10 cellular contexts compared by ENCODE assay signal in genomic region chr10:103736763-103737162, GRCh38.
DNase-seq lines count a peak whose midpoint lies in the region; ATAC-seq, FAIRE-seq and TF ChIP-seq lines count a peak whose summit lies in the region.
"Had no signal": no experiment of that assay in that cellular context is flagged by ENCODE, and none has a peak within 500 bp of the region (broad histone marks: within the 10 kb centered on the region; RNA-seq: fewer than 3 reads in every experiment).

No MANE protein-coding gene starts in this region.

- no peak overlapping the region for H3K4me2 ChIP-seq in GM12878 (ENCODE audit: control insufficient read depth, insufficient read depth)

- H3K4me3 Mint-ChIP-seq in progenitor cell of endocrine pancreas (ENCODE audit: low read depth): no peak overlapping the region
- no peak overlapping the region for H3K4me3 Mint-ChIP-seq in stimulated activated memory B cell treated with anti-CD40 and anti-IgM and Interleukin-4, amounts not matched to agents 10 μg/mL and 1 μg/mL and 100 μg/mL, for 72 hours

- H3K4me1 ChIP-seq in GM12878 (ENCODE audit: control insufficient read depth, insufficient read depth, low read length): no peaks in the 10 kb centered on the region
- peaks cover 0 to 22% (median 5%) of the 10 kb centered on the region in 6 donors for H3K4me1 ChIP-seq in spleen

- no peak overlapping the region for H3K27ac Mint-ChIP-seq in progenitor cell of endocrine pancreas
- H3K27ac Mint-ChIP-seq in stimulated activated memory B cell treated with anti-CD40 and anti-IgM and Interleukin-4, amounts not matched to agents 10 μg/mL and 1 μg/mL and 100 μg/mL, for 72 hours: no peak overlapping the region

- H3K27me3 ChIP-seq in GM12878 (replicated peaks in 1 of 2; ENCODE audit: control insufficient read depth in 2 of 2, insufficient read depth in 2 of 2, low read length in 1 of 2) (peaks cover 0 to 3% of the 10 kb centered on the region in 2 experiments; a peak in 1 of 4 replicates), spleen (replicated peaks in 1 of 7) (no peaks in the 10 kb centered on the region)
- H3K27me3 ChIP-seq: BLaER1 had no signal

- SMC1A ChIA-PET in GM12878 (lab: Charles Lee; ENCODE audit: uncharacterized antibody, unreplicated experiment): no interaction called here

- TF ChIP-seq CTCF in GM12878 (IDR thresholded peaks at IDR 0.05 in 2 of 3, conservative IDR thresholded peaks at IDR 0.05 in 1 of 3; ENCODE audit: control insufficient read depth in 2 of 3, extremely low read depth in 1 of 3, insufficient read depth in 1 of 3, low read depth in 3 of 3, low read length in 3 of 3) (no peak), progenitor cell of endocrine pancreas (IDR thresholded peaks at IDR 0.05; ENCODE audit: unreplicated experiment) (peak; percentile 9), spleen (IDR thresholded peaks at IDR 0.05 in 8 of 11, conservative IDR thresholded peaks at IDR 0.05 in 3 of 11) (no peak)

- no peaks in the 10 kb centered on the region; the same call in 2 of the 3 replicates for H3K9me3 ChIP-seq in GM12878 (replicated peaks; ENCODE audit: control insufficient read depth, insufficient read depth, low read length)
- H3K9me3 ChIP-seq in spleen: no peaks in the 10 kb centered on the region
- H3K9me3 ChIP-seq: BLaER1 had no signal

- peaks cover 4% of the 10 kb centered on the region for H3K36me3 Mint-ChIP-seq in progenitor cell of endocrine pancreas (ENCODE audit: insufficient read depth)
- no peaks in the 10 kb centered on the region for H3K36me3 Mint-ChIP-seq in stimulated activated memory B cell treated with anti-CD40 and anti-IgM and Interleukin-4, amounts not matched to agents 10 μg/mL and 1 μg/mL and 100 μg/mL, for 72 hours

- no peak overlapping the region for H2AFZ ChIP-seq in GM12878 (ENCODE audit: control insufficient read depth, low read depth, low read length)
- H2AFZ ChIP-seq: parathyroid adenoma had no signal

- H3K4me3 ChIP-seq in GM12878 (no peak overlapping the region), spleen (no peak overlapping the region)
- H3K4me3 ChIP-seq: BLaER1 had no signal

- no peak for TF ChIP-seq POLR2A in GM12878 (IDR thresholded peaks at IDR 0.05; ENCODE audit: low read depth, low read length)
- TF ChIP-seq POLR2A in spleen (IDR thresholded peaks at IDR 0.05): no peak

- RAD21 ChIA-PET in GM12878 (lab: Charles Lee; ENCODE audit: unreplicated experiment): interaction anchor here (0.6 kb wide), 1 partner anchor 84 kb away, joined by 5 read pairs; no protein-coding TSS in a partner anchor

- intact Hi-C loops in GM12878 (cut with micrococcal nuclease; ENCODE audit: unreplicated experiment) (no loop called here), spleen (cut with DNase I; ENCODE audit: low total_unique reads) (no loop called here)

- CTCF ChIA-PET in GM12878 (lab: Yijun Ruan, JAX): interaction anchor here (0.8 to 1.3 kb wide), 3 partner anchors 18 to 145 kb away, joined by 3 read pairs; no protein-coding TSS in a partner anchor

- ATAC-seq in GM12878: peak; percentile 77
- no peak for ATAC-seq in stimulated activated memory B cell treated with anti-CD40 and anti-IgM and Interleukin-4, amounts not matched to agents 10 μg/mL and 1 μg/mL and 100 μg/mL, for 72 hours

- no peaks in the 10 kb centered on the region for H3K79me2 ChIP-seq in GM12878 (ENCODE audit: control insufficient read depth, insufficient read depth, low read length)
- H3K79me2 ChIP-seq: parathyroid adenoma had no signal

- H3K36me3 ChIP-seq in GM12878 (ENCODE audit: control insufficient read depth in 2 of 2, insufficient read depth in 2 of 2, low read length in 1 of 2) (no peaks in the 10 kb centered on the region), spleen (no peaks in the 10 kb centered on the region)

- TF ChIP-seq EP300 in GM12878 (IDR thresholded peaks at IDR 0.05; ENCODE audit: borderline replicate concordance in 1 of 2, control insufficient read depth in 1 of 2, low read depth in 2 of 2, low read length in 2 of 2): no peak

- 0% methylated on average over 3 of the region's 3 CpGs for WGBS in GM12878 (ENCODE audit: insufficient coverage, insufficient replicate concordance, low lambda C conversion rate, missing lambda C conversion rate)
- WGBS in spleen, 5 donors: 70 to 88% (median 76%) methylated on average over 3 of the region's 3 CpGs

- TF ChIP-seq RAD21 in GM12878 (IDR thresholded peaks at IDR 0.05; ENCODE audit: insufficient read depth, low read depth, low read length): no peak

- POLR2A ChIA-PET in GM12878 (lab: Charles Lee): interaction anchor here (0.5 kb wide), 1 partner anchor 72 kb away, joined by 3 read pairs; no protein-coding TSS in a partner anchor

- in situ Hi-C loops in GM12878 (cut with MboI): no loop called here

- DNase-seq in NCI-H748 (lab: John Stamatoyannopoulos, UW; ENCODE audit: unreplicated experiment) (peak; percentile 55), NCI-H748 treated with DMSO at 0.1 percent for 48 hours (lab: John Stamatoyannopoulos, UW) (no peak), NAMALWA (ENCODE audit: low spot score) (peak; percentile 79), GM12878 (ENCODE audit: low read depth, low spot score) (no peak), progenitor cell of endocrine pancreas (ENCODE audit: low spot score, unreplicated experiment) (no peak), spleen (no peak), cerebellar nuclear complex (lab: John Stamatoyannopoulos, UW) (no peak)

- no peak overlapping the region for H3K9ac ChIP-seq in GM12878 (ENCODE audit: control insufficient read depth, insufficient read depth, low read length)
- H3K9ac ChIP-seq: BLaER1, parathyroid adenoma had no signal

- H4K20me1 ChIP-seq in GM12878 (ENCODE audit: control insufficient read depth, insufficient read depth): no peaks in the 10 kb centered on the region

- no peaks in the 10 kb centered on the region for H3K27me3 Mint-ChIP-seq in progenitor cell of endocrine pancreas
- H3K27me3 Mint-ChIP-seq in stimulated activated memory B cell treated with anti-CD40 and anti-IgM and Interleukin-4, amounts not matched to agents 10 μg/mL and 1 μg/mL and 100 μg/mL, for 72 hours: peaks cover 20% of the 10 kb centered on the region

- FAIRE-seq in GM12878 (lab: Jason Lieb, UNC): no peak

- BruUV-seq in GM12878 (replicated peaks; lab: Mats Ljungman, UMichigan): no TSS peak

- H3K4me1 Mint-ChIP-seq in progenitor cell of endocrine pancreas (ENCODE audit: low read depth): peaks cover 12% of the 10 kb centered on the region
- no peaks in the 10 kb centered on the region for H3K4me1 Mint-ChIP-seq in stimulated activated memory B cell treated with anti-CD40 and anti-IgM and Interleukin-4, amounts not matched to agents 10 μg/mL and 1 μg/mL and 100 μg/mL, for 72 hours

- H3K27ac ChIP-seq in GM12878 (ENCODE audit: control insufficient read depth, insufficient read depth): no peak overlapping the region
- no peak overlapping the region for H3K27ac ChIP-seq in spleen
- H3K27ac ChIP-seq: BLaER1, parathyroid adenoma had no signal

- no peaks in the 10 kb centered on the region for H3K9me3 Mint-ChIP-seq in progenitor cell of endocrine pancreas (ENCODE audit: low read depth)
- H3K9me3 Mint-ChIP-seq in stimulated activated memory B cell treated with anti-CD40 and anti-IgM and Interleukin-4, amounts not matched to agents 10 μg/mL and 1 μg/mL and 100 μg/mL, for 72 hours: peaks cover 3% of the 10 kb centered on the region

TF ChIP-seq in GM12878, 131 proteins besides CTCF, POLR2A, EP300 and RAD21:
- TF ChIP-seq, protein P1, sequence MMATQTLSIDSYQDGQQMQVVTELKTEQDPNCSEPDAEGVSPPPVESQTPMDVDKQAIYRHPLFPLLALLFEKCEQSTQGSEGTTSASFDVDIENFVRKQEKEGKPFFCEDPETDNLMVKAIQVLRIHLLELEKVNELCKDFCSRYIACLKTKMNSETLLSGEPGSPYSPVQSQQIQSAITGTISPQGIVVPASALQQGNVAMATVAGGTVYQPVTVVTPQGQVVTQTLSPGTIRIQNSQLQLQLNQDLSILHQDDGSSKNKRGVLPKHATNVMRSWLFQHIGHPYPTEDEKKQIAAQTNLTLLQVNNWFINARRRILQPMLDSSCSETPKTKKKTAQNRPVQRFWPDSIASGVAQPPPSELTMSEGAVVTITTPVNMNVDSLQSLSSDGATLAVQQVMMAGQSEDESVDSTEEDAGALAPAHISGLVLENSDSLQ (IDR thresholded peaks at IDR 0.05): 0 out of 2 replicates have a peak, but pooled peaks have one; percentile 39
- TF ChIP-seq BCL11A (IDR thresholded peaks at IDR 0.05; ENCODE audit: low read depth, low read length) (no peak), NFYA (IDR thresholded peaks at IDR 0.05; ENCODE audit: borderline replicate concordance, low read depth, low read length) (no peak), ASH2L (IDR thresholded peaks at IDR 0.05; ENCODE audit: borderline replicate concordance, low read depth) (no peak), SUZ12 (IDR thresholded peaks at IDR 0.05; ENCODE audit: unreplicated experiment) (no peak), RFX5 (IDR thresholded peaks at IDR 0.05; ENCODE audit: low read depth, low read length) (0 out of 2 replicates have a peak, but pooled peaks have one; percentile 63), ZNF24 (IDR thresholded peaks at IDR 0.05) (no peak)

Comparison
In these comparisons a context has a peak if more than half of its experiments do, and no peak if none do; other contexts are left out.
1. DNase-seq: peak in NCI-H748 (single experiment) and NAMALWA (single experiment); none in NCI-H748 treated with DMSO at 0.1 percent for 48 hours (single experiment), GM12878 (single experiment), progenitor cell of endocrine pancreas (single experiment), spleen (single experiment) and cerebellar nuclear complex (0 of 2).